ENCODE assay signal across 17 cellular contexts in the genomic region with DNA sequence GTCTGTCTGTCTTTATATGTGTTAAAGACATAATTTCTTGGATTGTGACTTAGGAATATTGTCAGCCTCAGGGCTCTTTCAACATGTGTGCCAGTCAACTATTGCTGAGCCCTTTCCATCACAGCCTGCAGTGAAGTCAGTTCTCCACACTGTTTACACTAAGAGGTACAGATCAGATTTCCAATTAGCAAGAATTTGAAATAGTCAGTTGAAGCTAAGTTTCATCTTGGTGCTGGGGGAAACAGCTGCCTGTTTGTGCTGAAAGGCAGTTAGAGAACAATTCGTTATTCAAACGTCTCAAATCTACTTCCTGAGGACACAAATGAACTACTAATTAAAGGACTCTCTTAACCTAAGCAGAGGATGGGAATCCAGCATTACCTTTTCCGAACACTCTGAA. TPM values are rescaled to one million over a fixed set of nuclear protein-coding genes. Genes with fewer than 3 reads are reported as not detected.
DNase-seq lines count a peak whose midpoint lies in the region; TF ChIP-seq lines count a peak whose summit lies in the region.
"Had no signal": no experiment of that assay in that cellular context is flagged by ENCODE, and none has a peak within 500 bp of the region (broad histone marks: within the 10 kb centered on the region; RNA-seq: fewer than 3 reads in every experiment).

No MANE protein-coding gene starts in this region.

- H3K9me3 Mint-ChIP-seq in progenitor cell of endocrine pancreas (ENCODE audit: low read depth): peaks cover 4% of the 10 kb centered on the region

- H3K36me3 ChIP-seq in adipocyte (ENCODE audit: control insufficient read depth, insufficient read depth, low read length, severe bottlenecking) (no peaks in the 10 kb centered on the region), tibial artery (no peaks in the 10 kb centered on the region)
- H3K36me3 ChIP-seq: ascending aorta had no signal

- peak overlapping the region; percentile 69 for H3K27ac Mint-ChIP-seq in progenitor cell of endocrine pancreas

- H3K9ac ChIP-seq in adipocyte (ENCODE audit: low read length): no peak overlapping the region
- H3K9ac ChIP-seq: SK-N-SH had no signal

- no peak for TF ChIP-seq CTCF in progenitor cell of endocrine pancreas (IDR thresholded peaks at IDR 0.05; ENCODE audit: unreplicated experiment)
- TF ChIP-seq CTCF in tibial artery (IDR thresholded peaks at IDR 0.05): no peak

- H3K4me3 Mint-ChIP-seq in progenitor cell of endocrine pancreas (ENCODE audit: low read depth): no peak overlapping the region

- H3K27ac ChIP-seq in tibial artery: no peak overlapping the region
- H3K27ac ChIP-seq: ascending aorta, HL-60 had no signal

- H3K4me1 ChIP-seq in adipocyte (ENCODE audit: control insufficient read depth, insufficient read depth, low read length) (no peaks in the 10 kb centered on the region), tibial artery (no peaks in the 10 kb centered on the region)
- H3K4me1 ChIP-seq: ascending aorta had no signal

- intact Hi-C loops in tibial artery (cut with DNase I; ENCODE audit: low total_unique reads): no loop called here

- CTCF ChIA-PET in HEK293T (lab: Yijun Ruan, JAX): interaction anchor here (0.8 to 0.9 kb wide), 2 partner anchors 26 to 31 kb away, joined by 3 to 4 read pairs; no protein-coding TSS in a partner anchor

- peaks cover 20% of the 10 kb centered on the region for H3K27me3 ChIP-seq in adipocyte (replicated peaks; ENCODE audit: control insufficient read depth, insufficient read depth, low read length)
- H3K27me3 ChIP-seq in tibial artery: no peaks in the 10 kb centered on the region
- H3K27me3 ChIP-seq: ascending aorta had no signal

- peaks cover 23% of the 10 kb centered on the region for H3K4me1 Mint-ChIP-seq in progenitor cell of endocrine pancreas (ENCODE audit: low read depth)

- DNase-seq in HEK293T (ENCODE audit: extremely low spot score): peak; percentile 18
- DNase-seq in NCI-H2171 (lab: John Stamatoyannopoulos, UW): peak; percentile 62
- peak; percentile 2 for DNase-seq in adipocyte (ENCODE audit: low read depth)
- DNase-seq in progenitor cell of endocrine pancreas (ENCODE audit: low spot score, unreplicated experiment): no peak
- no peak for DNase-seq in EL
- no peak for DNase-seq in tibial artery
- DNase-seq in NCI-H187 treated with DMSO at 0.1 percent for 48 hours (lab: John Stamatoyannopoulos, UW): no peak
- DNase-seq: activated CD8-positive, alpha-beta memory T cell treated with anti-CD3 and anti-CD28 coated beads for 24 hours; GDM1; KG1; kidney glomerular epithelial cell; NCI-H2081; SK-N-SH; stimulated activated CD4-positive, alpha-beta T cell treated with anti-CD3 and anti-CD28 coated beads, Interleukin-12 subunit alpha, Interleukin-12 subunit beta, amount 100 ng/mL, for 4 hours had no signal

- POLR2A ChIA-PET in HEK293T (lab: Yijun Ruan, JAX): interaction anchor here (1.5 kb wide), 1 partner anchor 22 kb away, joined by 4 read pairs; no protein-coding TSS in a partner anchor

- H3K9me3 ChIP-seq in adipocyte (ENCODE audit: control insufficient read depth, low read length) (no peaks in the 10 kb centered on the region), tibial artery (no peaks in the 10 kb centered on the region)
- H3K9me3 ChIP-seq: ascending aorta, SK-N-SH had no signal

- H3K36me3 Mint-ChIP-seq in progenitor cell of endocrine pancreas (ENCODE audit: insufficient read depth): no peaks in the 10 kb centered on the region

- no peak overlapping the region for H3K4me3 ChIP-seq in adipocyte (ENCODE audit: low read length)
- H3K4me3 ChIP-seq in tibial artery: no peak overlapping the region
- H3K4me3 ChIP-seq: ascending aorta had no signal

- H3K27me3 Mint-ChIP-seq in progenitor cell of endocrine pancreas: no peaks in the 10 kb centered on the region

TF ChIP-seq in HEK293T, 16 proteins besides CTCF, POLR2A, EP300 and RAD21:
- TF ChIP-seq SP1 (IDR thresholded peaks at IDR 0.05): no peak
- TF ChIP-seq, protein P1, sequence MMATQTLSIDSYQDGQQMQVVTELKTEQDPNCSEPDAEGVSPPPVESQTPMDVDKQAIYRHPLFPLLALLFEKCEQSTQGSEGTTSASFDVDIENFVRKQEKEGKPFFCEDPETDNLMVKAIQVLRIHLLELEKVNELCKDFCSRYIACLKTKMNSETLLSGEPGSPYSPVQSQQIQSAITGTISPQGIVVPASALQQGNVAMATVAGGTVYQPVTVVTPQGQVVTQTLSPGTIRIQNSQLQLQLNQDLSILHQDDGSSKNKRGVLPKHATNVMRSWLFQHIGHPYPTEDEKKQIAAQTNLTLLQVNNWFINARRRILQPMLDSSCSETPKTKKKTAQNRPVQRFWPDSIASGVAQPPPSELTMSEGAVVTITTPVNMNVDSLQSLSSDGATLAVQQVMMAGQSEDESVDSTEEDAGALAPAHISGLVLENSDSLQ (IDR thresholded peaks at IDR 0.05): peak; percentile 32; the same call in 1 of the 2 replicates

RNA-seq across cellular contexts. Expression of a gene that starts 25.9 kb away (rescaled TPM):
- 0.12 and 0.93 TPM in 2 replicates for total RNA-seq in progenitor cell of endocrine pancreas
- total RNA-seq: ascending aorta, posterior vena cava had no signal

Comparison
In these comparisons a context has a peak if more than half of its experiments do, and no peak if none do; other contexts are left out.
1. DNase-seq: peak in HEK293T (single experiment), NCI-H2171 (single experiment) and adipocyte (single experiment); none in progenitor cell of endocrine pancreas (single experiment), EL (single experiment), tibial artery (0 of 2) and NCI-H187 treated with DMSO at 0.1 percent for 48 hours (single experiment).